19 cellular contexts compared by ENCODE assay signal in the genomic region with DNA sequence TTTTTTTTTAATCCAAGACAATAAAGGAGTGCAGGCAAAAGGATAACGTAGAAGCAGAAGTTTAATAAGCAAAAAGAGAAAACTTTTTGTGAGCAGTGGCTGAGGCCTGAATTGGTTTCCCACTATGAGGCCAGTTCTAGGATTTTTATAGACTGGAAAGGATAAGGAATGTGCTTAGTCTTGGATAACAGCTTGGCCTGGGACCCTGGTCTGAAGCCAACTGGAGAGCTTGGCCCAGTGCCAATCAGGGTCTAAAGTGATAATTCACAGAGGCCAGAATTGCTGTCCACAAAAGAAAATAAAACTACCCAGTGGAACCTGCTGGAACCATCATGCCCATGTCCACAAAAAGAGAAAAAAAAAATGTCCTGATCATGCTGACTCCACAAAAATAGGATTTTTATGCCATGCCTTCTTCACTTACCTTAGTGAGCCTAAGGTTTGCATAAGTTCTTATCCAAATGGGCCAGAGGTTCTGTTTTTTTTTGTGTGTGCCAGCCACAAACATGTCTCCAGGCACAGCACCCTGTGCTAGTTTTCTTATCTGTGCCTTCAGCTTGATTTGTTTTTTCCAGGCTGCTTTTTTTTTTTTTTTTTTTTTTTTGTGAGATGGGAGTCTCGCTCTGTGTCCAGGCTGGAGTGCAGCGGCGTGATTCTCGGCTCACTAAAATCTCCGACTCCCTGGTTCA. TPM values are rescaled to one million over a fixed set of nuclear protein-coding genes. Genes with fewer than 3 reads are reported as not detected.
"Had no signal": no experiment of that assay in that cellular context is flagged by ENCODE, and none has a peak within 500 bp of the region (broad histone marks: within the 10 kb centered on the region; RNA-seq: fewer than 3 reads in every experiment).

No MANE protein-coding gene starts in this region.

- H3K9me3 Mint-ChIP-seq: activated naive CD8-positive, alpha-beta T cell treated with anti-CD3 and anti-CD28 coated beads for 36 hours; memory B cell; naive B cell; neural crest cell; stimulated activated memory B cell treated with anti-CD40 and anti-IgM and Interleukin-4, amounts not matched to agents 10 μg/mL and 1 μg/mL and 100 μg/mL, for 72 hours; T-helper 1 cell treated with Interleukin-12 subunit alpha and Interleukin-12 subunit beta and Interleukin-4 antibody, amounts not matched to agents 30 μg/mL and 1 μg/mL, for 36 hours had no signal

- ATAC-seq: sciatic nerve; stimulated activated memory B cell treated with anti-CD40 and anti-IgM and Interleukin-4, amounts not matched to agents 10 μg/mL and 1 μg/mL and 100 μg/mL, for 72 hours had no signal

- H3K4me3 Mint-ChIP-seq: activated naive CD8-positive, alpha-beta T cell treated with anti-CD3 and anti-CD28 coated beads for 36 hours; memory B cell; naive B cell; neural crest cell; stimulated activated memory B cell treated with anti-CD40 and anti-IgM and Interleukin-4, amounts not matched to agents 10 μg/mL and 1 μg/mL and 100 μg/mL, for 72 hours; T-helper 1 cell treated with Interleukin-12 subunit alpha and Interleukin-12 subunit beta and Interleukin-4 antibody, amounts not matched to agents 30 μg/mL and 1 μg/mL, for 36 hours had no signal

- H3K27ac Mint-ChIP-seq: activated naive CD8-positive, alpha-beta T cell treated with anti-CD3 and anti-CD28 coated beads for 36 hours; memory B cell; naive B cell; stimulated activated memory B cell treated with anti-CD40 and anti-IgM and Interleukin-4, amounts not matched to agents 10 μg/mL and 1 μg/mL and 100 μg/mL, for 72 hours; T-helper 1 cell treated with Interleukin-12 subunit alpha and Interleukin-12 subunit beta and Interleukin-4 antibody, amounts not matched to agents 30 μg/mL and 1 μg/mL, for 36 hours had no signal

- H3K27me3 Mint-ChIP-seq: activated naive CD8-positive, alpha-beta T cell treated with anti-CD3 and anti-CD28 coated beads for 36 hours; memory B cell; naive B cell; stimulated activated memory B cell treated with anti-CD40 and anti-IgM and Interleukin-4, amounts not matched to agents 10 μg/mL and 1 μg/mL and 100 μg/mL, for 72 hours had no signal

- DNase-seq: activated CD4-positive, alpha-beta T cell treated with anti-CD3 and anti-CD28 coated beads, Interleukin-2, amount 50 U/mL, for 48 hours; activated naive CD4-positive, alpha-beta T cell; activated naive CD8-positive, alpha-beta T cell treated with anti-CD3 and anti-CD28 coated beads for 36 hours; amniotic stem cell; dermis blood vessel endothelial cell; effector memory CD4-positive, alpha-beta T cell; foreskin melanocyte; kidney; naive B cell; stimulated activated CD4-positive, alpha-beta T cell treated with anti-CD3 and anti-CD28 coated beads, Interleukin-4, amount 100 ng/mL, for 24 hours had no signal

- H3K4me1 Mint-ChIP-seq: activated naive CD8-positive, alpha-beta T cell treated with anti-CD3 and anti-CD28 coated beads for 36 hours; memory B cell; naive B cell; neural crest cell; stimulated activated memory B cell treated with anti-CD40 and anti-IgM and Interleukin-4, amounts not matched to agents 10 μg/mL and 1 μg/mL and 100 μg/mL, for 72 hours had no signal

- H3K36me3 Mint-ChIP-seq: activated naive CD8-positive, alpha-beta T cell treated with anti-CD3 and anti-CD28 coated beads for 36 hours; memory B cell; naive B cell; stimulated activated memory B cell treated with anti-CD40 and anti-IgM and Interleukin-4, amounts not matched to agents 10 μg/mL and 1 μg/mL and 100 μg/mL, for 72 hours had no signal

RNA-seq across cellular contexts. Expression of a gene that starts 15.6 kb away (rescaled TPM):
- total RNA-seq: chondrocyte, dermis blood vessel endothelial cell, kidney, mononuclear cell, neural crest cell, posterior vena cava, sciatic nerve, urinary bladder had no signal
